Comparison of ENCODE assay signal across 11 cellular contexts in the genomic region with DNA sequence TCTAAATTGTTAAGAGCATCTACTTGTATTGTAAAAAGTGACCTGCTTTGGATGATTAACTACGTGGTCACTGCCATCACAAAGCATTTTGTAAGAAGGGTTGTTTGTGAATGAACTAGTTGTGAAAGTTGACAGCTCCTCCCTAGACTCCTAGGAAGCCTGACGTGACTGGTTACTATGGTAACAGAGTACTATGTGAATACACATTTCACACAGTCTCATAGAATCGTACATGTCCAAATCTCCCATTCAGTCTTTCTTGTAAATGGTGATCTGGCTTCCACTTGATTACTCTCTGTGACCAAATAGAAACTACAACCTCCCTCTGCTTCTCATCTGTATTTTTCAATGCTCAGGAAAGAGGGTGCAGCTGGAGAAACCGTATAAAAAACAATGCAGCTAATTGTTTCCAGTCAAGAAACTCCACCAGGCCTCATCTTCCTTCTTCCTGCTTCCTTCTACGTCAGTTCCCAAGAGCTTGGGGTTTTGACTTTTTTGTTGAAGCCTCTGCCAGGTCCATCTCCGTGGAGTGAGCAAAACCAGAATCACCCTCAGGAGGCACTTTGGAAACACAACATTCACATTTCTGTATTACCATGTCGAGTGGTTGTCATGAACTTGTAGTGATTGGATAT.
DNase-seq lines count a peak whose midpoint lies in the region; ATAC-seq, FAIRE-seq and TF ChIP-seq lines count a peak whose summit lies in the region.
"Had no signal": no experiment of that assay in that cellular context is flagged by ENCODE, and none has a peak within 500 bp of the region (broad histone marks: within the 10 kb centered on the region; RNA-seq: fewer than 3 reads in every experiment).

No MANE protein-coding gene starts in this region.

- no peaks in the 10 kb centered on the region for H3K9me1 ChIP-seq in K562 (ENCODE audit: control insufficient read depth, insufficient read depth, low read length)

- H3K36me3 ChIP-seq in cardiac muscle cell (no peaks in the 10 kb centered on the region), K562 (ENCODE audit: control insufficient read depth, insufficient read depth, low read length) (no peaks in the 10 kb centered on the region), upper lobe of right lung (no peaks in the 10 kb centered on the region), heart left ventricle (no peaks in the 10 kb centered on the region)

- H3K4me3 ChIP-seq in cardiac muscle cell, result no peak overlapping the region
- no peak overlapping the region for H3K4me3 ChIP-seq in K562
- no peak overlapping the region for H3K4me3 ChIP-seq in upper lobe of right lung
- H3K4me3 ChIP-seq in heart left ventricle, result no peak overlapping the region

- TF ChIP-seq RAD21 in K562 (CRISPR knock-in tag; conservative IDR thresholded peaks at IDR 0.05 in 1 of 2, IDR thresholded peaks at IDR 0.05 in 1 of 2), result no peak

- H3K4me2 ChIP-seq in K562 (ENCODE audit: insufficient read depth, low read length), result no peak overlapping the region
- H3K4me2 ChIP-seq: KMS-11 had no signal

- H3K27ac ChIP-seq in cardiac muscle cell, result no peak overlapping the region
- H3K27ac ChIP-seq in K562 (ENCODE audit: extremely low read depth, low read depth, low read length), result no peak overlapping the region
- H3K27ac ChIP-seq in upper lobe of right lung, result no peak overlapping the region
- H3K27ac ChIP-seq in heart left ventricle, result no peak overlapping the region
- H3K27ac ChIP-seq: KMS-11 had no signal

- WGBS in K562 (ENCODE audit: insufficient coverage, low coverage, missing lambda C conversion rate), result 2% methylated on average over 7 of the region's 7 CpGs
- 48 to 56% (median 53%) methylated on average over 7 of the region's 7 CpGs for WGBS in heart left ventricle, 4 donors

- no peak for TF ChIP-seq CTCF in cardiac muscle cell (IDR thresholded peaks at IDR 0.05; ENCODE audit: low read depth, low read length)
- no peak for TF ChIP-seq CTCF in K562 (IDR thresholded peaks at IDR 0.05 in 2 of 3, conservative IDR thresholded peaks at IDR 0.05 in 1 of 3; ENCODE audit: insufficient read depth in 2 of 3, low read depth in 1 of 3, low read length in 3 of 3)
- no peak for TF ChIP-seq CTCF in upper lobe of right lung (IDR thresholded peaks at IDR 0.05)
- TF ChIP-seq CTCF in heart left ventricle (IDR thresholded peaks at IDR 0.05), result no peak

- H3K9ac ChIP-seq in K562 (ENCODE audit: insufficient read depth in 1 of 2, low read depth in 2 of 2, low read length in 2 of 2), result no peak overlapping the region
- H3K9ac ChIP-seq: KMS-11 had no signal

- in situ Hi-C loops in K562 (cut with MboI), result no loop called here

- H3K27me3 Mint-ChIP-seq in T-helper 17 cell, result no peaks in the 10 kb centered on the region
- H3K27me3 Mint-ChIP-seq: memory B cell; stimulated activated naive CD8-positive, alpha-beta T cell treated with anti-CD3 and anti-CD28 coated beads, Interleukin-15, Interleukin-2, amounts not matched to agents 100 ng/mL and 50 ng/mL, for 24 hours had no signal

- no TSS peak for BruUV-seq in K562 (replicated peaks; lab: Mats Ljungman, UMichigan)

- POLR2A ChIA-PET in K562 (lab: Yijun Ruan, JAX), result interaction anchor here (0.6 to 1.0 kb wide), 4 partner anchors 8 to 1963 kb away, joined by 3 read pairs; a partner anchor contains a TSS

- no peaks in the 10 kb centered on the region for H3K79me2 ChIP-seq in K562 (ENCODE audit: control insufficient read depth, insufficient read depth, low read length)

- no peak for TF ChIP-seq EP300 in K562 (IDR thresholded peaks at IDR 0.05; ENCODE audit: low read length)

- no peak overlapping the region for H3K4me3 Mint-ChIP-seq in T-helper 17 cell
- H3K4me3 Mint-ChIP-seq: memory B cell; stimulated activated naive CD8-positive, alpha-beta T cell treated with anti-CD3 and anti-CD28 coated beads, Interleukin-15, Interleukin-2, amounts not matched to agents 100 ng/mL and 50 ng/mL, for 24 hours had no signal

- no peaks in the 10 kb centered on the region for H3K36me3 Mint-ChIP-seq in T-helper 17 cell (ENCODE audit: low read depth)
- H3K36me3 Mint-ChIP-seq: memory B cell had no signal

- FAIRE-seq in K562 (lab: Jason Lieb, UNC), result no peak

- peak; percentile 27 to 95 for DNase-seq in cardiac muscle cell (ENCODE audit: low read depth in 1 of 2, low spot score in 1 of 2)
- no peak for DNase-seq in cardiac septum (ENCODE audit: low spot score)
- DNase-seq in K562 (ENCODE audit: extremely low read depth in 1 of 4, low spot score in 3 of 4), result peak in 1 of 4 experiments; percentile 12
- DNase-seq in kidney tubule cell (ENCODE audit: low spot score), result peak; percentile 87
- no peak for DNase-seq in upper lobe of right lung
- no peak for DNase-seq in cerebellar cortex (ENCODE audit: low spot score)
- DNase-seq in T-helper 17 cell, result no peak
- DNase-seq in heart left ventricle, result no peak

- H3K9me3 ChIP-seq in cardiac muscle cell (ENCODE audit: low read depth) (no peaks in the 10 kb centered on the region), K562 (replicated peaks; ENCODE audit: control insufficient read depth, insufficient read depth, low read depth, low read length) (no peaks in the 10 kb centered on the region), upper lobe of right lung (no peaks in the 10 kb centered on the region), T-helper 17 cell (ENCODE audit: control insufficient read depth, low read length, poor library complexity, severe bottlenecking) (no peaks in the 10 kb centered on the region), heart left ventricle (no peaks in the 10 kb centered on the region)

- H3K4me1 ChIP-seq in cardiac muscle cell (ENCODE audit: low read depth), result peaks cover 3% of the 10 kb centered on the region
- H3K4me1 ChIP-seq in K562 (replicated peaks in 1 of 2; ENCODE audit: control insufficient read depth in 2 of 2, insufficient read depth in 2 of 2, low read length in 2 of 2), result no peaks in the 10 kb centered on the region
- no peaks in the 10 kb centered on the region for H3K4me1 ChIP-seq in upper lobe of right lung
- H3K4me1 ChIP-seq in heart left ventricle, result no peaks in the 10 kb centered on the region

- H2AFZ ChIP-seq in K562 (ENCODE audit: low read depth, low read length), result no peak overlapping the region

- H3K27ac Mint-ChIP-seq in T-helper 17 cell, result no peak overlapping the region
- H3K27ac Mint-ChIP-seq: memory B cell; stimulated activated naive CD8-positive, alpha-beta T cell treated with anti-CD3 and anti-CD28 coated beads, Interleukin-15, Interleukin-2, amounts not matched to agents 100 ng/mL and 50 ng/mL, for 24 hours had no signal

- ATAC-seq in K562 (peak; percentile 63), upper lobe of right lung (peak; percentile 29), T-helper 17 cell (no peak), heart left ventricle (no peak)

- H4K20me1 ChIP-seq in K562 (replicated peaks; ENCODE audit: control insufficient read depth, insufficient read depth, low read length), result no peaks in the 10 kb centered on the region

- H3K27me3 ChIP-seq in cardiac muscle cell (no peaks in the 10 kb centered on the region), K562 (ENCODE audit: control insufficient read depth in 2 of 2, insufficient read depth in 2 of 2, low read length in 2 of 2) (no peaks in the 10 kb centered on the region; a peak in 1 of 5 replicates), upper lobe of right lung (no peaks in the 10 kb centered on the region), heart left ventricle (no peaks in the 10 kb centered on the region)

- intact Hi-C loops in cardiac septum (cut with DNase I), result no loop called here
- intact Hi-C loops in K562 (cut with micrococcal nuclease), result loop anchor here (5.0 kb wide), 1 partner anchor 433 kb away; no protein-coding TSS in a partner anchor
- intact Hi-C loops in upper lobe of right lung (cut with DNase I), result no loop called here
- intact Hi-C loops in heart left ventricle (cut with DNase I), result loop anchor here in 1 of 10 donors (10.0 kb wide), 1 partner anchor 175 kb away; no protein-coding TSS in a partner anchor

- TF ChIP-seq POLR2A in K562 (conservative IDR thresholded peaks at IDR 0.05) (no peak), heart left ventricle (IDR thresholded peaks at IDR 0.05) (no peak)

- no peaks in the 10 kb centered on the region for H3K4me1 Mint-ChIP-seq in T-helper 17 cell
- H3K4me1 Mint-ChIP-seq: memory B cell had no signal

- CTCF ChIA-PET in K562 (lab: Yijun Ruan, JAX; ENCODE audit: low intra/inter-chr PET ratio), result no interaction called here

TF ChIP-seq in K562, 482 proteins besides CTCF, POLR2A, EP300 and RAD21:
- TF ChIP-seq, protein P1, sequence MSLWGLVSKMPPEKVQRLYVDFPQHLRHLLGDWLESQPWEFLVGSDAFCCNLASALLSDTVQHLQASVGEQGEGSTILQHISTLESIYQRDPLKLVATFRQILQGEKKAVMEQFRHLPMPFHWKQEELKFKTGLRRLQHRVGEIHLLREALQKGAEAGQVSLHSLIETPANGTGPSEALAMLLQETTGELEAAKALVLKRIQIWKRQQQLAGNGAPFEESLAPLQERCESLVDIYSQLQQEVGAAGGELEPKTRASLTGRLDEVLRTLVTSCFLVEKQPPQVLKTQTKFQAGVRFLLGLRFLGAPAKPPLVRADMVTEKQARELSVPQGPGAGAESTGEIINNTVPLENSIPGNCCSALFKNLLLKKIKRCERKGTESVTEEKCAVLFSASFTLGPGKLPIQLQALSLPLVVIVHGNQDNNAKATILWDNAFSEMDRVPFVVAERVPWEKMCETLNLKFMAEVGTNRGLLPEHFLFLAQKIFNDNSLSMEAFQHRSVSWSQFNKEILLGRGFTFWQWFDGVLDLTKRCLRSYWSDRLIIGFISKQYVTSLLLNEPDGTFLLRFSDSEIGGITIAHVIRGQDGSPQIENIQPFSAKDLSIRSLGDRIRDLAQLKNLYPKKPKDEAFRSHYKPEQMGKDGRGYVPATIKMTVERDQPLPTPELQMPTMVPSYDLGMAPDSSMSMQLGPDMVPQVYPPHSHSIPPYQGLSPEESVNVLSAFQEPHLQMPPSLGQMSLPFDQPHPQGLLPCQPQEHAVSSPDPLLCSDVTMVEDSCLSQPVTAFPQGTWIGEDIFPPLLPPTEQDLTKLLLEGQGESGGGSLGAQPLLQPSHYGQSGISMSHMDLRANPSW (CRISPR knock-in tag; IDR thresholded peaks at IDR 0.05), result 0 out of 2 replicates have a peak, but pooled peaks have one; percentile 48
- TF ChIP-seq CTBP1 (IDR thresholded peaks at IDR 0.05; ENCODE audit: borderline replicate concordance), result no peak

Comparison
In these comparisons a context has a peak if more than half of its experiments do, and no peak if none do; other contexts are left out.
1. DNase-seq: peak in cardiac muscle cell (2 of 2) and kidney tubule cell (single experiment); none in cardiac septum (single experiment), upper lobe of right lung (single experiment), cerebellar cortex (single experiment), T-helper 17 cell (0 of 3) and heart left ventricle (0 of 5).
2. ATAC-seq: peak in K562 (single experiment) and upper lobe of right lung (single experiment); none in T-helper 17 cell (single experiment) and heart left ventricle (0 of 4).